ENCODE assay signal across 8 cellular contexts in genomic region chr1:32650752-32651460, GRCh38. TPM values are rescaled to one million over a fixed set of nuclear protein-coding genes. Genes with fewer than 3 reads are reported as not detected.
DNase-seq lines count a peak whose midpoint lies in the region; ATAC-seq and TF ChIP-seq lines count a peak whose summit lies in the region.

RBBP4 (plus strand) TSS chr1:32651208; CDS start chr1:32651307, 99 bp downstream.

- intact Hi-C loops in left lung (cut with DNase I), result no loop called here

- DNase-seq in NCI-H748 (lab: John Stamatoyannopoulos, UW; ENCODE audit: unreplicated experiment) (peak; percentile 97), dedifferentiated amniotic fluid mesenchymal stem cell (ENCODE audit: extremely low spot score) (peak; percentile 97), left lung (peak; percentile 98)
- DNase-seq in activated CD4-positive, alpha-beta T cell treated with anti-CD3 and anti-CD28 coated beads, Interleukin-2, amount 50 U/mL, for 1 hour, result peak; percentile 97
- DNase-seq in stimulated activated CD4-positive, alpha-beta T cell treated with anti-CD3 and anti-CD28 coated beads, Interleukin-2, amount 100 ng/mL, for 48 hours, result peak; percentile 98 to 99

- peak within 1 kb of the TSS; percentile 93 to 100 (median 99) for H3K27ac ChIP-seq in BLaER1 treated with 17β-estradiol and CSF1 and Interleukin-3, amounts not matched to agents 10 nM and 100 nM
- peak within 1 kb of the TSS; percentile 99 for H3K27ac ChIP-seq in left lung

- peak within 1 kb of the TSS; percentile 64 to 85 (median 80) for H3K4me3 ChIP-seq in BLaER1 treated with 17β-estradiol and CSF1 and Interleukin-3, amounts not matched to agents 10 nM and 100 nM
- H3K4me3 ChIP-seq in left lung, result peak within 1 kb of the TSS; percentile 84 to 85

- TF ChIP-seq CTCF in left lung (IDR thresholded peaks at IDR 0.05), result no peak

- H3K9me3 ChIP-seq in BLaER1 treated with 17β-estradiol and CSF1 and Interleukin-3, amounts not matched to agents 10 nM and 100 nM (replicated peaks in 1 of 11), result no peaks in the 10 kb centered on the region
- no peaks in the 10 kb centered on the region for H3K9me3 ChIP-seq in left lung

- peaks cover 22 to 37% (median 33%) of the 10 kb centered on the region in 11 experiments; a peak in 21 of 22 replicates for H4K20me1 ChIP-seq in BLaER1 treated with 17β-estradiol and CSF1 and Interleukin-3, amounts not matched to agents 10 nM and 100 nM

- H3K9ac ChIP-seq in BLaER1 treated with 17β-estradiol and CSF1 and Interleukin-3, amounts not matched to agents 10 nM and 100 nM, result peak within 1 kb of the TSS; percentile 94 to 100 (median 98)

- peak; percentile 76 for ATAC-seq in GM19351 (IDR thresholded peaks at IDR 0.05; ENCODE audit: unreplicated experiment)
- peak; percentile 83 for ATAC-seq in HG03521 (IDR thresholded peaks at IDR 0.05; ENCODE audit: unreplicated experiment)
- peak; percentile 96 for ATAC-seq in left lung

- H3K36me3 ChIP-seq in BLaER1 treated with 17β-estradiol and CSF1 and Interleukin-3, amounts not matched to agents 10 nM and 100 nM, result peaks cover 38 to 52% (median 46%) of the 10 kb centered on the region in 11 experiments
- peaks cover 0 to 34% of the 10 kb centered on the region in 2 donors for H3K36me3 ChIP-seq in left lung

- H3K27me3 ChIP-seq in BLaER1 treated with 17β-estradiol and CSF1 and Interleukin-3, amounts not matched to agents 10 nM and 100 nM, result no peaks in the 10 kb centered on the region
- H3K27me3 ChIP-seq in left lung, result no peaks in the 10 kb centered on the region

- H3K4me2 ChIP-seq in BLaER1 treated with 17β-estradiol and CSF1 and Interleukin-3, amounts not matched to agents 10 nM and 100 nM, result peak within 1 kb of the TSS; percentile 88 to 99 (median 94)

- H3K4me1 ChIP-seq in BLaER1 treated with 17β-estradiol and CSF1 and Interleukin-3, amounts not matched to agents 10 nM and 100 nM, result peaks cover 41 to 64% (median 54%) of the 10 kb centered on the region in 10 experiments
- peaks cover 32 to 70% of the 10 kb centered on the region in 2 donors for H3K4me1 ChIP-seq in left lung

RNA-seq across cellular contexts. Expression of gene RBBP4, which starts in this region (rescaled TPM):
- 100 to 1,000 TPM; 166 to 176 TPM for total RNA-seq in left lung

Comparison
In these comparisons a context has a peak if more than half of its experiments do, and no peak if none do; other contexts are left out.
1. Peak in every context shown above with its lines: DNase-seq, ATAC-seq, H3K4me3 ChIP-seq and H3K27ac ChIP-seq.